ENCODE assay signal across 8 cellular contexts in the genomic region with DNA sequence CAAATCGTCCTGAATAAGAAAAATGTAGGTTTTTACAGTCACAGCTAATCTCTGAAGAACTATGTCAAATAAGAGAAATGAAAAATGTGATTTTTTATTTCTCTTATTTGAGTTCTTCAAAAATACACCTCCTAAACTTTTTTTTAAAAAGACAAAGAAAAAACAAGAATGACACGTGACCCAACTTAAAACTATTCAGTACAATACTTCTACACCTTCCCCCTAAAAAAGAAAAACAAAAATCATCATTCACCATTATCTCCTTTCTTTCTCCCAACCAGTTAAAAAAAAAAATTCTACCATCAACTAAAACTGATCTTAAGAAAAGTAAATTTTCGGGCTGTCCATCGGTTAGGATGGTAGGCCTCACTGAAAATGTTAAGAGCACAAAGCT. TPM values are rescaled to one million over a fixed set of nuclear protein-coding genes. Genes with fewer than 3 reads are reported as not detected.
A peak's percentile ranks its signal among the peaks of the same experiment; 100 is the strongest.
DNase-seq lines count a peak whose midpoint lies in the region; ATAC-seq, FAIRE-seq and TF ChIP-seq lines count a peak whose summit lies in the region.

No MANE protein-coding gene starts in this region.

- H3K4me3 ChIP-seq in brain microvascular endothelial cell (ENCODE audit: low read depth, low read length) (peak overlapping the region; percentile 85), mesendoderm (ENCODE audit: low read length) (peak overlapping the region; percentile 76), upper lobe of right lung (peak overlapping the region; percentile 82)

- peak overlapping the region; percentile 99 for H3K27ac Mint-ChIP-seq in activated naive CD4-positive, alpha-beta T cell treated with anti-CD3 and anti-CD28 coated beads, Interleukin-2, amount 50 U/mL, for 24 hours

- DNase-seq in activated naive CD4-positive, alpha-beta T cell treated with anti-CD3 and anti-CD28 coated beads, Interleukin-2, amount 50 U/mL, for 16 hours: no peak
- DNase-seq in brain microvascular endothelial cell (no peak), mesendoderm (no peak), upper lobe of right lung (no peak), RCC 7860 (ENCODE audit: low spot score) (no peak), COLO829 (ENCODE audit: low spot score) (no peak), NCI-H748 (lab: John Stamatoyannopoulos, UW; ENCODE audit: unreplicated experiment) (no peak)

- H3K36me3 Mint-ChIP-seq in activated naive CD4-positive, alpha-beta T cell treated with anti-CD3 and anti-CD28 coated beads, Interleukin-2, amount 50 U/mL, for 24 hours: peaks cover 24% of the 10 kb centered on the region

- H3K79me1 ChIP-seq in mesendoderm (ENCODE audit: low read length): no peaks in the 10 kb centered on the region

- H3K18ac ChIP-seq in mesendoderm (ENCODE audit: low read length): peak overlapping the region; percentile 30

- peak overlapping the region; percentile 99 for H3K4me3 Mint-ChIP-seq in activated naive CD4-positive, alpha-beta T cell treated with anti-CD3 and anti-CD28 coated beads, Interleukin-2, amount 50 U/mL, for 24 hours

- no CpG with 5 or more reads among the region's 4 CpGs for WGBS in mesendoderm (ENCODE audit: extremely low coverage, insufficient coverage, low lambda C conversion rate)

- peaks cover 10% of the 10 kb centered on the region for H3K4me1 ChIP-seq in mesendoderm (ENCODE audit: control insufficient read depth, low read depth, low read length)
- H3K4me1 ChIP-seq in upper lobe of right lung: peaks cover 27% of the 10 kb centered on the region

- H2BK15ac ChIP-seq in mesendoderm (replicated peaks; ENCODE audit: low read depth): no peak overlapping the region

- peak overlapping the region; percentile 38 for H3K4me2 ChIP-seq in mesendoderm (ENCODE audit: low read length)

- peak overlapping the region; percentile 94 for H3K27ac ChIP-seq in brain microvascular endothelial cell
- peak overlapping the region; percentile 55 for H3K27ac ChIP-seq in mesendoderm (ENCODE audit: low read depth, low read length)
- H3K27ac ChIP-seq in upper lobe of right lung: peak overlapping the region; percentile 91

- no peak for FAIRE-seq in RCC 7860 (lab: Jason Lieb, UNC)

- H3K36me3 ChIP-seq in brain microvascular endothelial cell (replicated peaks) (peaks cover 4% of the 10 kb centered on the region), mesendoderm (ENCODE audit: control insufficient read depth, insufficient read depth, low read length) (no peaks in the 10 kb centered on the region), upper lobe of right lung (no peaks in the 10 kb centered on the region)

- peaks cover 32% of the 10 kb centered on the region for H3K79me2 ChIP-seq in mesendoderm (ENCODE audit: control insufficient read depth, insufficient read depth, low read length)

- H3K23ac ChIP-seq in mesendoderm (ENCODE audit: low read length): no peak overlapping the region

- in situ Hi-C loops in brain microvascular endothelial cell (cut with HindIII; ENCODE audit: low pct_ligation_motif_present, low sequenced_read_pairs): no loop called here

- intact Hi-C loops in upper lobe of right lung (cut with DNase I): no loop called here

- no peak overlapping the region for H4K8ac ChIP-seq in mesendoderm (ENCODE audit: low read depth, low read length)

- peaks cover 67% of the 10 kb centered on the region for H3K4me1 Mint-ChIP-seq in activated naive CD4-positive, alpha-beta T cell treated with anti-CD3 and anti-CD28 coated beads, Interleukin-2, amount 50 U/mL, for 24 hours

- no peak overlapping the region for H2BK5ac ChIP-seq in mesendoderm (ENCODE audit: low read length)

- H3K4ac ChIP-seq in mesendoderm (ENCODE audit: low read depth, low read length): no peak overlapping the region

- peak overlapping the region; percentile 95 for H3K56ac ChIP-seq in mesendoderm (ENCODE audit: low read length)

- H4K5ac ChIP-seq in mesendoderm (ENCODE audit: low read length): no peak overlapping the region

- TF ChIP-seq CTCF in brain microvascular endothelial cell (IDR thresholded peaks at IDR 0.05; ENCODE audit: low read depth, low read length, missing control alignments): no peak
- no peak for TF ChIP-seq CTCF in upper lobe of right lung (IDR thresholded peaks at IDR 0.05)

- no peak overlapping the region for H2AK5ac ChIP-seq in mesendoderm (ENCODE audit: low read length)

- no peaks in the 10 kb centered on the region for H3K9me3 ChIP-seq in upper lobe of right lung

- H2BK120ac ChIP-seq in mesendoderm (ENCODE audit: low read depth, low read length): no peak overlapping the region

- H3K9ac ChIP-seq in mesendoderm (ENCODE audit: low read length): peak overlapping the region; percentile 85

- no peak for ATAC-seq in upper lobe of right lung

- no peaks in the 10 kb centered on the region for H3K27me3 Mint-ChIP-seq in activated naive CD4-positive, alpha-beta T cell treated with anti-CD3 and anti-CD28 coated beads, Interleukin-2, amount 50 U/mL, for 24 hours

- H3K9me3 Mint-ChIP-seq in activated naive CD4-positive, alpha-beta T cell treated with anti-CD3 and anti-CD28 coated beads, Interleukin-2, amount 50 U/mL, for 24 hours: no peaks in the 10 kb centered on the region

- H3K27me3 ChIP-seq in brain microvascular endothelial cell (replicated peaks) (no peaks in the 10 kb centered on the region), mesendoderm (ENCODE audit: insufficient read depth, low read length, poor library complexity) (no peaks in the 10 kb centered on the region), upper lobe of right lung (no peaks in the 10 kb centered on the region)

RNA-seq across cellular contexts. Expression of a gene that starts 2.1 kb away (rescaled TPM):
- 64.9 TPM for polyA plus RNA-seq in mesendoderm (2013, experiment 1 of 2)
- 62.8 TPM for polyA plus RNA-seq in mesendoderm (2013, experiment 2 of 2)
- total RNA-seq in upper lobe of right lung: 220 TPM

RNA-seq across cellular contexts. Expression of a gene that starts 55.9 kb away (rescaled TPM):
- 52.4 TPM for polyA plus RNA-seq in mesendoderm (2013, experiment 1 of 2)
- 54.1 TPM for polyA plus RNA-seq in mesendoderm (2013, experiment 2 of 2)
- total RNA-seq in upper lobe of right lung: 25.0 TPM
